ENCODE assay signal across 1 cellular context in the genomic region with DNA sequence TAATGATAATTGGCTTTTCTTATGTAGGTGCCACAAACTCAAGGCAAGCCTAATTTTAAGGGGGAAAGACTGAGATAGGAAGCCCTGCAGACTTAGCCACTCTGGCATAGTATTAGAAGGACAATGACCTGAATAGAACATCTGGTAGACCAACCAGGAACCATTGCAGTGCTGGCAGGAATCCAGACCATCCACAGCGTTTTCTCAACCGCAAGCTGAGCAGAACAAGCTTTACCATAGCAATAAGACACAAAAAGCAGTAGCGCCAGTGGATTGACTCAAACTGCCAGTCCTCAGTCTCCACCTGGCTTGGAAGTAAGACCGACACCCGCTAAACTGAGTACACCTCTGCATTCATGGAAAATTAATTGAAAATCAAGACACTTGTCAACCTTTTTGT.
TF ChIP-seq lines count a peak whose summit lies in the region.

No MANE protein-coding gene starts in this region.

TF ChIP-seq in WTC11, 78 proteins besides CTCF, POLR2A, EP300 and RAD21 (continued from another document):
- TF ChIP-seq NFATC4 (CRISPR knock-in tag; IDR thresholded peaks at IDR 0.05), result no peak
- TF ChIP-seq, protein P1, sequence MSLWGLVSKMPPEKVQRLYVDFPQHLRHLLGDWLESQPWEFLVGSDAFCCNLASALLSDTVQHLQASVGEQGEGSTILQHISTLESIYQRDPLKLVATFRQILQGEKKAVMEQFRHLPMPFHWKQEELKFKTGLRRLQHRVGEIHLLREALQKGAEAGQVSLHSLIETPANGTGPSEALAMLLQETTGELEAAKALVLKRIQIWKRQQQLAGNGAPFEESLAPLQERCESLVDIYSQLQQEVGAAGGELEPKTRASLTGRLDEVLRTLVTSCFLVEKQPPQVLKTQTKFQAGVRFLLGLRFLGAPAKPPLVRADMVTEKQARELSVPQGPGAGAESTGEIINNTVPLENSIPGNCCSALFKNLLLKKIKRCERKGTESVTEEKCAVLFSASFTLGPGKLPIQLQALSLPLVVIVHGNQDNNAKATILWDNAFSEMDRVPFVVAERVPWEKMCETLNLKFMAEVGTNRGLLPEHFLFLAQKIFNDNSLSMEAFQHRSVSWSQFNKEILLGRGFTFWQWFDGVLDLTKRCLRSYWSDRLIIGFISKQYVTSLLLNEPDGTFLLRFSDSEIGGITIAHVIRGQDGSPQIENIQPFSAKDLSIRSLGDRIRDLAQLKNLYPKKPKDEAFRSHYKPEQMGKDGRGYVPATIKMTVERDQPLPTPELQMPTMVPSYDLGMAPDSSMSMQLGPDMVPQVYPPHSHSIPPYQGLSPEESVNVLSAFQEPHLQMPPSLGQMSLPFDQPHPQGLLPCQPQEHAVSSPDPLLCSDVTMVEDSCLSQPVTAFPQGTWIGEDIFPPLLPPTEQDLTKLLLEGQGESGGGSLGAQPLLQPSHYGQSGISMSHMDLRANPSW (CRISPR knock-in tag; conservative IDR thresholded peaks at IDR 0.05; ENCODE audit: low read depth), result no peak
- no peak for TF ChIP-seq FOXP1 (CRISPR knock-in tag; IDR thresholded peaks at IDR 0.05; ENCODE audit: borderline replicate concordance)
- no peak for TF ChIP-seq JAZF1 (CRISPR knock-in tag; IDR thresholded peaks at IDR 0.05)
- TF ChIP-seq, protein P2, sequence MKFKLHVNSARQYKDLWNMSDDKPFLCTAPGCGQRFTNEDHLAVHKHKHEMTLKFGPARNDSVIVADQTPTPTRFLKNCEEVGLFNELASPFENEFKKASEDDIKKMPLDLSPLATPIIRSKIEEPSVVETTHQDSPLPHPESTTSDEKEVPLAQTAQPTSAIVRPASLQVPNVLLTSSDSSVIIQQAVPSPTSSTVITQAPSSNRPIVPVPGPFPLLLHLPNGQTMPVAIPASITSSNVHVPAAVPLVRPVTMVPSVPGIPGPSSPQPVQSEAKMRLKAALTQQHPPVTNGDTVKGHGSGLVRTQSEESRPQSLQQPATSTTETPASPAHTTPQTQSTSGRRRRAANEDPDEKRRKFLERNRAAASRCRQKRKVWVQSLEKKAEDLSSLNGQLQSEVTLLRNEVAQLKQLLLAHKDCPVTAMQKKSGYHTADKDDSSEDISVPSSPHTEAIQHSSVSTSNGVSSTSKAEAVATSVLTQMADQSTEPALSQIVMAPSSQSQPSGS (CRISPR knock-in tag; IDR thresholded peaks at IDR 0.05; ENCODE audit: borderline replicate concordance, low read depth), result no peak
TF ChIP-seq in WTC11: peak in this region for 0.
